8 cellular contexts compared by ENCODE assay signal in the genomic region with DNA sequence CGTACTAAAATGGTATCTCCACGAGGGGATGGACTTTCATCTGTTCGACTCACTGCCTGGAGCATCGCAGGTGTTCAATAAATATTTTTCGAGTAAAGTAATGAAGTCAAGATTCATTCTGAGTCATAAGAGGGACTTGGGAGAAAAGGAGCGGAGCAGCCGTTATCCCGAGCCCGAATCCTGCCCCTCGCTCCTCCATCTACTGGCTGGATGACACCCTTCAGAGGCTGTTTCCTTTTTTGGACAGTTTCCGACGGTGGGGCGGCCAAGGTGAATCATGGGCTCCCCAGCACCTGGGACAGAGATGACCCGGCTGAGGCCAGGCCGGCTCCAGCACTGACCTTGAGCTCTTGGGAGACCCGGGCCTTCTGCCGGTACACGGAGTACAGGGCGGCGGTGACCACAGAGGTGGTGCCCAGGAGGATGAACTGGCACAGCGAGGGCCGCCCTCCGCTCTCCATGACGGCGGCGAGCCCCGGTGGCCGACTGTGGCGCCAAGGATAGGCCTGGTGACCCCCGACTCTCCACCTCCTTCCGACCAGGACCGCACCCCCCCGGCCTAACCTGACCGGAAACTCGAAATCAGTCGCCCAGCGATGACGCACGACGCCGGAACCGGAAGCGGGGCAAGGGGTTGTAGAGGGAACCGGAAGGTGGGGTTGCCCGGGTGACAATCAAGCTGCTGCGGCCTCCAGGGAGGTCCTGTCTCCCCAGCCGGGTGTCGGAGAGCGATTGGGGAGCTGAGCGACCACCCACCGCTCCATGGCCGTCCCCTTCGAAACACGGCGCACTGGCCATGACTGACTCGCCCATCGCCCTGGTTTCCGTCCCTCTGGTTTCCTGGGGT. TPM values are rescaled to one million over a fixed set of nuclear protein-coding genes. Genes with fewer than 3 reads are reported as not detected.
DNase-seq lines count a peak whose midpoint lies in the region; ATAC-seq, FAIRE-seq and TF ChIP-seq lines count a peak whose summit lies in the region.

A gene with protein sequence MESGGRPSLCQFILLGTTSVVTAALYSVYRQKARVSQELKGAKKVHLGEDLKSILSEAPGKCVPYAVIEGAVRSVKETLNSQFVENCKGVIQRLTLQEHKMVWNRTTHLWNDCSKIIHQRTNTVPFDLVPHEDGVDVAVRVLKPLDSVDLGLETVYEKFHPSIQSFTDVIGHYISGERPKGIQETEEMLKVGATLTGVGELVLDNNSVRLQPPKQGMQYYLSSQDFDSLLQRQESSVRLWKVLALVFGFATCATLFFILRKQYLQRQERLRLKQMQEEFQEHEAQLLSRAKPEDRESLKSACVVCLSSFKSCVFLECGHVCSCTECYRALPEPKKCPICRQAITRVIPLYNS (minus strand): TSS at position 588 of the 847 bp plus-strand sequence. CDS start 127 bp downstream, at position 461.

- ATAC-seq in HG03469 (IDR thresholded peaks at IDR 0.05; ENCODE audit: unreplicated experiment): peak; percentile 44

- peaks cover 3% of the 10 kb centered on the region for H3K27me3 Mint-ChIP-seq in activated CD4-positive, alpha-beta T cell treated with anti-CD3 and anti-CD28 coated beads, Interleukin-2, amount 10 ng/mL, durations not matched to agents 24 days and 14 days

- H3K27ac Mint-ChIP-seq in activated CD4-positive, alpha-beta T cell treated with anti-CD3 and anti-CD28 coated beads, Interleukin-2, amount 10 ng/mL, durations not matched to agents 24 days and 14 days: peak within 1 kb of the TSS; percentile 88

- no peaks in the 10 kb centered on the region for H3K9me3 ChIP-seq in colonic mucosa

- peak within 1 kb of the TSS; percentile 87 for H3K4me3 Mint-ChIP-seq in activated CD4-positive, alpha-beta T cell treated with anti-CD3 and anti-CD28 coated beads, Interleukin-2, amount 10 ng/mL, durations not matched to agents 24 days and 14 days

- TF ChIP-seq CTCF in colonic mucosa (IDR thresholded peaks at IDR 0.05): no peak

- no peaks in the 10 kb centered on the region for H3K27me3 ChIP-seq in colonic mucosa
- H3K27me3 ChIP-seq in layer of hippocampus (ENCODE audit: control insufficient read depth, insufficient read depth, low read length): no peaks in the 10 kb centered on the region

- peaks cover 4% of the 10 kb centered on the region for H3K4me1 ChIP-seq in colonic mucosa

- H3K9me3 Mint-ChIP-seq in activated CD4-positive, alpha-beta T cell treated with anti-CD3 and anti-CD28 coated beads, Interleukin-2, amount 10 ng/mL, durations not matched to agents 24 days and 14 days: no peaks in the 10 kb centered on the region

- FAIRE-seq in GM19239 (lab: Jason Lieb, UNC): peak; percentile 96

- H3K4me3 ChIP-seq in colonic mucosa: peak within 1 kb of the TSS; percentile 97

- DNase-seq in AML-193 (lab: John Stamatoyannopoulos, UW) (peak; percentile 80 to 81), GM19239 (ENCODE audit: insufficient read length, low spot score) (peak; percentile 92), NCI-H526 treated with DMSO at 0.1 percent for 48 hours (lab: John Stamatoyannopoulos, UW) (peak; percentile 47), colonic mucosa (peak; percentile 99)
- peak; percentile 99 for DNase-seq in activated CD4-positive, alpha-beta T cell treated with anti-CD3 and anti-CD28 coated beads, Interleukin-2, amount 10 ng/mL, durations not matched to agents 24 days and 14 days
- DNase-seq in stimulated activated CD4-positive, alpha-beta T cell treated with anti-CD3 and anti-CD28 coated beads, Interleukin-1b, Interleukin-23, amount 100 ng/mL, for 24 hours (ENCODE audit: low read depth in 4 of 4, low spot score in 1 of 4): peak; percentile 91 to 96 (median 94)

- peak within 1 kb of the TSS; percentile 76 to 93 for H3K9ac ChIP-seq in colonic mucosa (ENCODE audit: low read depth in 2 of 2, low read length in 2 of 2)

- H3K27ac ChIP-seq in colonic mucosa (peak within 1 kb of the TSS; percentile 68), layer of hippocampus (ENCODE audit: low read depth, low read length) (peak within 1 kb of the TSS; percentile 74)

- no peaks in the 10 kb centered on the region for H3K36me3 ChIP-seq in colonic mucosa

- peaks cover 9% of the 10 kb centered on the region for H3K36me3 Mint-ChIP-seq in activated CD4-positive, alpha-beta T cell treated with anti-CD3 and anti-CD28 coated beads, Interleukin-2, amount 10 ng/mL, durations not matched to agents 24 days and 14 days (ENCODE audit: low read depth)

- intact Hi-C loops in activated CD4-positive, alpha-beta T cell treated with anti-CD3 and anti-CD28 coated beads, Interleukin-2, amount 10 ng/mL, durations not matched to agents 24 days and 14 days (cut with micrococcal nuclease): loop anchor here (5.0 kb wide), 1 partner anchor 125 kb away; a partner anchor contains a TSS
- intact Hi-C loops in colonic mucosa (cut with DNase I): no loop called here

- H3K4me1 Mint-ChIP-seq in activated CD4-positive, alpha-beta T cell treated with anti-CD3 and anti-CD28 coated beads, Interleukin-2, amount 10 ng/mL, durations not matched to agents 24 days and 14 days: peaks cover 5% of the 10 kb centered on the region

RNA-seq across cellular contexts. Expression of the gene that starts here (rescaled TPM):
- 19.1 and 19.4 TPM in 2 replicates for total RNA-seq in activated CD4-positive, alpha-beta T cell treated with anti-CD3 and anti-CD28 coated beads, Interleukin-2, amount 10 ng/mL, durations not matched to agents 24 days and 14 days
- 10 to 100 TPM; 29.8 to 34.1 TPM for total RNA-seq in colonic mucosa

Comparison
In these comparisons a context has a peak if more than half of its experiments do, and no peak if none do; other contexts are left out.
1. Peak in every context shown above with its lines: DNase-seq, ATAC-seq, H3K4me3 ChIP-seq and H3K27ac ChIP-seq.
2. DNase-seq: peak in every context shown above with its lines; median percentile 99 in activated CD4-positive, alpha-beta T cell treated with anti-CD3 and anti-CD28 coated beads, Interleukin-2, amount 10 ng/mL, durations not matched to agents 24 days and 14 days; 99 in colonic mucosa; 94 in stimulated activated CD4-positive, alpha-beta T cell treated with anti-CD3 and anti-CD28 coated beads, Interleukin-1b, Interleukin-23, amount 100 ng/mL, for 24 hours; 92 in GM19239; 80 in AML-193; 47 in NCI-H526 treated with DMSO at 0.1 percent for 48 hours.